18 cellular contexts compared by ENCODE assay signal in the genomic region with DNA sequence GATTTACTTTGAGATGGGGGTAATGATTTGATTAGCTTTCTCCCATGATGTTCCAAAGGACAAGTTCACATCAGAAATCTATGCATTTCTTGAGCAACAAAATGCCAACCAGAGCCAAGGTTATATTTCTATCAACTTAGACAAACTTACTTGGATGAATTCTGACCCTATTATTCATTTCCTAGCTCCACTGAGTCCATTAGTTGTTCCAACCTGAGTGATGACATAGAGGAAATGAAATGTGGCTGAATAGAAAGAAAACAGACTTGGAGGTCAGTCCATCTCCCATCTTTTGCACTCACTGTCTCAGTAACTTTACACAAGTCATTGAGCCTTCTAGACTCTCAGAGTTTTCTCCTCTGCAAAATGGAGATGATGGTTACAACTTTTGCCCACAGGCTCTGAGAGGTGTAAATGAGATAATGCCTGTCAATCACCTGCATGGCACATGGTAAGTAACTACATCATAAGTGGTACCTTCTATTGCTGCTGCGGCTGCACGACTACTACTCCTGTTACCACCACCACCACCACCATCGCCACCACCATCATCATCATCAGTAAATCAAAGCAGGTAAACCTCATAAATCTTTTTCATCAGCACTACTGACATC.
DNase-seq lines count a peak whose midpoint lies in the region; ATAC-seq and TF ChIP-seq lines count a peak whose summit lies in the region.
"Had no signal": no experiment of that assay in that cellular context is flagged by ENCODE, and none has a peak within 500 bp of the region (broad histone marks: within the 10 kb centered on the region; RNA-seq: fewer than 3 reads in every experiment).

No MANE protein-coding gene starts in this region.

- no peak overlapping the region for H3K9ac ChIP-seq in mesendoderm (ENCODE audit: low read length)
- H3K9ac ChIP-seq in MM.1S (ENCODE audit: low read length): no peak overlapping the region
- H3K9ac ChIP-seq: BLaER1 treated with 17β-estradiol and CSF1 and Interleukin-3, amounts not matched to agents 10 nM and 100 nM had no signal

- no peak for TF ChIP-seq CTCF in chondrocyte (IDR thresholded peaks at IDR 0.05)
- TF ChIP-seq CTCF in MM.1S (IDR thresholded peaks at IDR 0.05; ENCODE audit: low read length): no peak

- ATAC-seq in left colon: no peak
- ATAC-seq in activated CD4-positive, alpha-beta T cell treated with anti-CD3 and anti-CD28 coated beads for 36 hours: no peak

- H3K27ac ChIP-seq in mesendoderm (ENCODE audit: low read depth, low read length) (no peak overlapping the region), MM.1S (ENCODE audit: low read length) (no peak overlapping the region)
- H3K27ac ChIP-seq: BLaER1 treated with 17β-estradiol and CSF1 and Interleukin-3, amounts not matched to agents 10 nM and 100 nM; transverse colon had no signal

- H3K4me1 Mint-ChIP-seq in chondrocyte (ENCODE audit: low read depth): peaks cover 65% of the 10 kb centered on the region
- peaks cover 44% of the 10 kb centered on the region for H3K4me1 Mint-ChIP-seq in activated CD4-positive, alpha-beta T cell treated with anti-CD3 and anti-CD28 coated beads for 36 hours
- H3K4me1 Mint-ChIP-seq: naive B cell had no signal

- no peaks in the 10 kb centered on the region for H3K9me3 ChIP-seq in MM.1S (replicated peaks; ENCODE audit: insufficient read depth, low read length)
- H3K9me3 ChIP-seq: transverse colon had no signal

- no peaks in the 10 kb centered on the region for H4K20me1 ChIP-seq in MM.1S (ENCODE audit: insufficient read depth, low read length)
- H4K20me1 ChIP-seq: BLaER1 treated with 17β-estradiol and CSF1 and Interleukin-3, amounts not matched to agents 10 nM and 100 nM had no signal

- no peak overlapping the region for H2AFZ ChIP-seq in MM.1S (ENCODE audit: low read length)

- no peaks in the 10 kb centered on the region for H3F3A ChIP-seq in MM.1S (ENCODE audit: insufficient read depth, low read length)

- peaks cover 3% of the 10 kb centered on the region for H3K9me3 Mint-ChIP-seq in chondrocyte (ENCODE audit: low read depth)
- no peaks in the 10 kb centered on the region for H3K9me3 Mint-ChIP-seq in activated CD4-positive, alpha-beta T cell treated with anti-CD3 and anti-CD28 coated beads for 36 hours (ENCODE audit: low read depth)

- no peak overlapping the region for H3K18ac ChIP-seq in mesendoderm (ENCODE audit: low read length)

- no peak overlapping the region for H3K4me3 Mint-ChIP-seq in chondrocyte (ENCODE audit: unreplicated experiment)
- H3K4me3 Mint-ChIP-seq in activated CD4-positive, alpha-beta T cell treated with anti-CD3 and anti-CD28 coated beads for 36 hours: no peak overlapping the region
- H3K4me3 Mint-ChIP-seq: naive B cell had no signal

- H3K27me3 ChIP-seq in mesendoderm (ENCODE audit: insufficient read depth, low read length, poor library complexity) (no peaks in the 10 kb centered on the region), MM.1S (replicated peaks; ENCODE audit: insufficient read depth, low read length) (no peaks in the 10 kb centered on the region)
- H3K27me3 ChIP-seq: BLaER1 treated with 17β-estradiol and CSF1 and Interleukin-3, amounts not matched to agents 10 nM and 100 nM; transverse colon had no signal

- H3K4me2 ChIP-seq in mesendoderm (ENCODE audit: low read length): no peak overlapping the region
- no peak overlapping the region for H3K4me2 ChIP-seq in MM.1S (ENCODE audit: low read depth, low read length)
- H3K4me2 ChIP-seq: BLaER1 treated with 17β-estradiol and CSF1 and Interleukin-3, amounts not matched to agents 10 nM and 100 nM had no signal

- CTCF ChIA-PET in activated CD4-positive, alpha-beta T cell treated with anti-CD3 and anti-CD28 coated beads for 36 hours (lab: Charles Lee): interaction anchor here (1.2 to 2.1 kb wide), 2 partner anchors 13 to 14 kb away, joined by 3 to 8 read pairs; no protein-coding TSS in a partner anchor

- H3K9me2 ChIP-seq in MM.1S (replicated peaks; ENCODE audit: insufficient read depth, low read length): no peaks in the 10 kb centered on the region

- peak overlapping the region; percentile 57 for H2BK15ac ChIP-seq in mesendoderm (replicated peaks; ENCODE audit: low read depth)

- no peak overlapping the region for H2BK5ac ChIP-seq in mesendoderm (ENCODE audit: low read length)

- H3K23ac ChIP-seq in mesendoderm (ENCODE audit: low read length): no peak overlapping the region

- peaks cover 9% of the 10 kb centered on the region for H3K36me3 Mint-ChIP-seq in chondrocyte (ENCODE audit: low read depth)
- H3K36me3 Mint-ChIP-seq in activated CD4-positive, alpha-beta T cell treated with anti-CD3 and anti-CD28 coated beads for 36 hours (ENCODE audit: low read depth): no peaks in the 10 kb centered on the region
- H3K36me3 Mint-ChIP-seq: naive B cell had no signal

- intact Hi-C loops in left colon (cut with DNase I, micrococcal nuclease): no loop called here
- intact Hi-C loops in activated CD4-positive, alpha-beta T cell treated with anti-CD3 and anti-CD28 coated beads for 36 hours (cut with DNase I, micrococcal nuclease): no loop called here

- H3K27ac Mint-ChIP-seq in chondrocyte (ENCODE audit: unreplicated experiment): peak overlapping the region; percentile 9
- H3K27ac Mint-ChIP-seq in activated CD4-positive, alpha-beta T cell treated with anti-CD3 and anti-CD28 coated beads for 36 hours: no peak overlapping the region

- no peaks in the 10 kb centered on the region for H3K36me3 ChIP-seq in mesendoderm (ENCODE audit: control insufficient read depth, insufficient read depth, low read length)
- H3K36me3 ChIP-seq in MM.1S (replicated peaks; ENCODE audit: insufficient read depth, low read length): no peaks in the 10 kb centered on the region
- H3K36me3 ChIP-seq: BLaER1 treated with 17β-estradiol and CSF1 and Interleukin-3, amounts not matched to agents 10 nM and 100 nM; transverse colon had no signal

- POLR2A ChIA-PET in activated CD4-positive, alpha-beta T cell treated with anti-CD3 and anti-CD28 coated beads for 36 hours (lab: Charles Lee): no interaction called here

- H2AK5ac ChIP-seq in mesendoderm (ENCODE audit: low read length): no peak overlapping the region

- H2BK120ac ChIP-seq in mesendoderm (ENCODE audit: low read depth, low read length): no peak overlapping the region

- H3K79me2 ChIP-seq in mesendoderm (ENCODE audit: control insufficient read depth, insufficient read depth, low read length): peaks cover 42% of the 10 kb centered on the region
- no peaks in the 10 kb centered on the region for H3K79me2 ChIP-seq in MM.1S (ENCODE audit: low read length)

- no peak overlapping the region for H3K4ac ChIP-seq in mesendoderm (ENCODE audit: low read depth, low read length)

- H3K4me3 ChIP-seq in mesendoderm (ENCODE audit: low read length) (no peak overlapping the region), MM.1S (ENCODE audit: low read length) (no peak overlapping the region)
- H3K4me3 ChIP-seq: BLaER1 treated with 17β-estradiol and CSF1 and Interleukin-3, amounts not matched to agents 10 nM and 100 nM; transverse colon had no signal

- no CpG with 5 or more reads among the region's 3 CpGs for WGBS in mesendoderm (ENCODE audit: extremely low coverage, insufficient coverage, low lambda C conversion rate)

- H3K4me1 ChIP-seq in mesendoderm (ENCODE audit: control insufficient read depth, low read depth, low read length) (peaks cover 14% of the 10 kb centered on the region), MM.1S (ENCODE audit: low read length) (no peaks in the 10 kb centered on the region)

- no peak overlapping the region for H4K5ac ChIP-seq in mesendoderm (ENCODE audit: low read length)

- H3K56ac ChIP-seq in mesendoderm (ENCODE audit: low read length): no peak overlapping the region

- peak; percentile 83 for DNase-seq in EH (ENCODE audit: low read depth)
- DNase-seq in NCI-H226: peak; percentile 40
- DNase-seq in chondrocyte (ENCODE audit: low spot score): no peak
- no peak for DNase-seq in mesendoderm
- no peak for DNase-seq in CD1c-positive myeloid dendritic cell (ENCODE audit: extremely low spot score)
- DNase-seq in MM.1S: no peak
- no peak for DNase-seq in left colon
- DNase-seq in activated CD4-positive, alpha-beta T cell treated with anti-CD3 and anti-CD28 coated beads for 36 hours: no peak
- DNase-seq: activated CD4-positive, alpha-beta T cell treated with anti-CD3 and anti-CD28 coated beads, Interleukin-2, amount 50 U/mL, for 4 hours; amygdala; KG1; naive B cell; NCI-H187; RPMI8226; stimulated activated CD4-positive, alpha-beta T cell treated with anti-CD3 and anti-CD28 coated beads, Interleukin-2, amount 100 ng/mL, for 24 hours; stimulated activated CD8-positive, alpha-beta memory T cell treated with anti-CD3 and anti-CD28 coated beads, Interleukin-4, amount 100 ng/mL, for 48 hours; transverse colon had no signal

- peaks cover 11% of the 10 kb centered on the region for H3K79me1 ChIP-seq in mesendoderm (ENCODE audit: low read length)

- no peak overlapping the region for H4K8ac ChIP-seq in mesendoderm (ENCODE audit: low read depth, low read length)

- H3K27me3 Mint-ChIP-seq in chondrocyte (ENCODE audit: low read depth): no peaks in the 10 kb centered on the region
- H3K27me3 Mint-ChIP-seq in activated CD4-positive, alpha-beta T cell treated with anti-CD3 and anti-CD28 coated beads for 36 hours: peaks cover 2% of the 10 kb centered on the region

Comparison
In these comparisons a context has a peak if more than half of its experiments do, and no peak if none do; other contexts are left out.
1. DNase-seq: peak in EH (single experiment) and NCI-H226 (single experiment); none in chondrocyte (single experiment), mesendoderm (single experiment), CD1c-positive myeloid dendritic cell (single experiment), MM.1S (single experiment), left colon (0 of 2) and activated CD4-positive, alpha-beta T cell treated with anti-CD3 and anti-CD28 coated beads for 36 hours (single experiment).